8 cellular contexts compared by ENCODE assay signal in the genomic region with DNA sequence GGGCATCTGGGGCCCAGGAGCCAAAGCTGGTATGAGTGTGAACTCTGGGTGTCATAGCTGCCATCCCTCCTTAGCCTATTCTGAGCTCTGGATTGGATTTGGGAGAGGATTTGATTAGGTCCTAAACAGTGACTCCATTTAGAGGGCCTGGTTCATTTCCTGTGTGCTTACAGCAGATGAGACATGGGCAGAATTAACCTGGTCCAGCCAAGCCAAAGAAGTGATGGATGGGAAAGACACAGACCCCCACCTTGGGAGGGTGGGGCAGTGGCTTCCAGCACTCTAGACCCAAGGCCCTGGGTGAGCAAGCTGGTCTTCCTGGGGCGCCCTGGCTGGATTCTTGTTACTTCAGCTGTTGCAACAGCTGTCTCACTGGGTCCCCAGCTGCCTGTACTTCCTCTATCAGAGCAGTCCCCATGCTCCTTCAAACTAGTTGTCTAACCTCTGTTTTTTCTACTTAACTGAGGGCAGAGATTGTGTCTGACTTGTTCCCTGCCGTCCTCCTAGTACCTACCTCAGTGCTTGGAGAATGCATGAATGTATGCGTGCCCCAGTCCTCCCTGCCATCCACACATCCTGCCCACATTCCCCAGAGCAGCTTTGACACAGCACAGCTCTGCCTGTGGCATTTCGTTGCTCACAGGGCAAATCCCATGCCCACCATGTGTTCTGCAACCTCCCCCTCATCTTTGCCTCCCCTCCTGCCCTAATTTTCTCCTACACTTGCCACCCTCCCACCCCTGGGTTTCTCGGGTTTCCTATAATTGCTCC.
DNase-seq lines count a peak whose midpoint lies in the region; ATAC-seq and TF ChIP-seq lines count a peak whose summit lies in the region.

No MANE protein-coding gene starts in this region.

- H3K9me3 ChIP-seq in GM23248 (ENCODE audit: low read depth) (no peaks in the 10 kb centered on the region), right atrium auricular region (no peaks in the 10 kb centered on the region), WERI-Rb-1 (ENCODE audit: severe bottlenecking) (no peaks in the 10 kb centered on the region)

- no peak overlapping the region for H2AFZ ChIP-seq in GM23248

- H3K9me3 Mint-ChIP-seq in activated T-cell treated with anti-CD3 and anti-CD28 coated beads, Interleukin-2, amount 50 U/mL, for 24 hours, result no peaks in the 10 kb centered on the region
- H3K9me3 Mint-ChIP-seq in stimulated activated naive CD8-positive, alpha-beta T cell treated with anti-CD3 and anti-CD28 coated beads, Interleukin-15, amount 100 ng/mL, for 72 hours, result no peaks in the 10 kb centered on the region

- H3K4me3 ChIP-seq in GM23248, result no peak overlapping the region
- H3K4me3 ChIP-seq in NB4 (ENCODE audit: low read depth, low read length), result no peak overlapping the region
- H3K4me3 ChIP-seq in right atrium auricular region, result no peak overlapping the region
- H3K4me3 ChIP-seq in WERI-Rb-1 (ENCODE audit: low read depth, low read length), result no peak overlapping the region

- no peaks in the 10 kb centered on the region for H3K9me2 ChIP-seq in GM23248 (ENCODE audit: insufficient read depth)

- DNase-seq in GM10248 (ENCODE audit: extremely low spot score) (peak; percentile 68), GM23248 (peak; percentile 50), NB4 (ENCODE audit: low read depth) (peak; percentile 89), right atrium auricular region (ENCODE audit: low spot score) (peak; percentile 81), COR-L47 (lab: John Stamatoyannopoulos, UW) (no peak), WERI-Rb-1 (no peak)
- DNase-seq in activated T-cell treated with anti-CD3 and anti-CD28 coated beads, Interleukin-2, amount 50 U/mL, for 24 hours, result no peak
- DNase-seq in stimulated activated naive CD8-positive, alpha-beta T cell treated with anti-CD3 and anti-CD28 coated beads, Interleukin-15, amount 100 ng/mL, for 72 hours, result no peak

- TF ChIP-seq CTCF in GM10248 (IDR thresholded peaks at IDR 0.05; ENCODE audit: control extremely low read depth, extremely low read depth, low read depth, missing control alignments) (no peak), NB4 (IDR thresholded peaks at IDR 0.05; ENCODE audit: low read depth, low read length) (no peak), right atrium auricular region (IDR thresholded peaks at IDR 0.05) (no peak), WERI-Rb-1 (IDR thresholded peaks at IDR 0.05; ENCODE audit: low read depth, low read length) (no peak)

- peak overlapping the region; percentile 94 for H3K27ac Mint-ChIP-seq in activated T-cell treated with anti-CD3 and anti-CD28 coated beads, Interleukin-2, amount 50 U/mL, for 24 hours
- H3K27ac Mint-ChIP-seq in stimulated activated naive CD8-positive, alpha-beta T cell treated with anti-CD3 and anti-CD28 coated beads, Interleukin-15, amount 100 ng/mL, for 72 hours, result peak overlapping the region; percentile 90 to 93

- peak; percentile 10 for ATAC-seq in stimulated activated naive CD8-positive, alpha-beta T cell treated with anti-CD3 and anti-CD28 coated beads, Interleukin-15, amount 100 ng/mL, for 72 hours

- H3K27me3 Mint-ChIP-seq in activated T-cell treated with anti-CD3 and anti-CD28 coated beads, Interleukin-2, amount 50 U/mL, for 24 hours, result no peaks in the 10 kb centered on the region
- no peaks in the 10 kb centered on the region for H3K27me3 Mint-ChIP-seq in stimulated activated naive CD8-positive, alpha-beta T cell treated with anti-CD3 and anti-CD28 coated beads, Interleukin-15, amount 100 ng/mL, for 72 hours

- in situ Hi-C loops in GM23248 (cut with MboI), result loop anchor here (5.0 kb wide), 1 partner anchor 127 kb away; no protein-coding TSS in a partner anchor

- POLR2A ChIA-PET in GM10248 (lab: Yijun Ruan, JAX), result no interaction called here

- H3K4me1 Mint-ChIP-seq in activated T-cell treated with anti-CD3 and anti-CD28 coated beads, Interleukin-2, amount 50 U/mL, for 24 hours (ENCODE audit: low read depth), result peaks cover 85% of the 10 kb centered on the region
- peaks cover 95% of the 10 kb centered on the region for H3K4me1 Mint-ChIP-seq in stimulated activated naive CD8-positive, alpha-beta T cell treated with anti-CD3 and anti-CD28 coated beads, Interleukin-15, amount 100 ng/mL, for 72 hours

- H3K27me3 ChIP-seq in GM23248 (replicated peaks; ENCODE audit: insufficient read depth) (no peaks in the 10 kb centered on the region), right atrium auricular region (no peaks in the 10 kb centered on the region), WERI-Rb-1 (ENCODE audit: insufficient read depth, low read depth, severe bottlenecking) (no peaks in the 10 kb centered on the region)

- H3K27ac ChIP-seq in GM23248 (peak overlapping the region; percentile 81), right atrium auricular region (peak overlapping the region; percentile 81 to 83), WERI-Rb-1 (no peak overlapping the region)

- peaks cover 37% of the 10 kb centered on the region for H3F3A ChIP-seq in GM23248 (ENCODE audit: insufficient read depth)

- peak overlapping the region; percentile 84 for H3K4me3 Mint-ChIP-seq in activated T-cell treated with anti-CD3 and anti-CD28 coated beads, Interleukin-2, amount 50 U/mL, for 24 hours
- H3K4me3 Mint-ChIP-seq in stimulated activated naive CD8-positive, alpha-beta T cell treated with anti-CD3 and anti-CD28 coated beads, Interleukin-15, amount 100 ng/mL, for 72 hours, result peak overlapping the region; percentile 85 to 87

- H3K9ac ChIP-seq in GM23248, result no peak overlapping the region

- peaks cover 36% of the 10 kb centered on the region for H3K79me2 ChIP-seq in GM23248 (ENCODE audit: insufficient read depth)

- CTCF ChIA-PET in GM10248 (lab: Yijun Ruan, JAX), result interaction anchor here (0.8 to 3.4 kb wide), 13 partner anchors 10 to 305 kb away, joined by 3 to 41 read pairs (median 9); a partner anchor contains a TSS

- H4K20me1 ChIP-seq in GM23248 (ENCODE audit: insufficient read depth), result no peaks in the 10 kb centered on the region

- TF ChIP-seq POLR2A in NB4 (IDR thresholded peaks at IDR 0.05; ENCODE audit: extremely low read depth, insufficient read length), result no peak

- H3K36me3 Mint-ChIP-seq in activated T-cell treated with anti-CD3 and anti-CD28 coated beads, Interleukin-2, amount 50 U/mL, for 24 hours (ENCODE audit: low read depth), result peaks cover 39% of the 10 kb centered on the region

- peak overlapping the region; percentile 33 for H3K4me2 ChIP-seq in GM23248 (ENCODE audit: unreplicated experiment)

- WGBS in GM23248 (ENCODE audit: low coverage in 1 of 2, low lambda C conversion rate in 2 of 2, missing lambda C conversion rate in 2 of 2), 2 experiments, result 76 to 81% methylated on average over 5 of the region's 5 CpGs

- H3K36me3 ChIP-seq in GM23248 (ENCODE audit: low read depth) (peaks cover 1% of the 10 kb centered on the region), right atrium auricular region (peaks cover 16% of the 10 kb centered on the region), WERI-Rb-1 (peaks cover 3% of the 10 kb centered on the region)

- H3K4me1 ChIP-seq in GM23248 (ENCODE audit: insufficient read depth), result peaks cover 55% of the 10 kb centered on the region
- peaks cover 0 to 72% of the 10 kb centered on the region in 2 donors for H3K4me1 ChIP-seq in right atrium auricular region

Comparison
In these comparisons a context has a peak if more than half of its experiments do, and no peak if none do; other contexts are left out.
1. DNase-seq: peak in GM10248 (single experiment), GM23248 (single experiment), NB4 (single experiment) and right atrium auricular region (single experiment); none in activated T-cell treated with anti-CD3 and anti-CD28 coated beads, Interleukin-2, amount 50 U/mL, for 24 hours (single experiment), stimulated activated naive CD8-positive, alpha-beta T cell treated with anti-CD3 and anti-CD28 coated beads, Interleukin-15, amount 100 ng/mL, for 72 hours (0 of 2), COR-L47 (single experiment) and WERI-Rb-1 (single experiment).